8 cellular contexts compared by ENCODE assay signal in genomic region chr1:206496131-206496793, GRCh38. TPM values are rescaled to one million over a fixed set of nuclear protein-coding genes. Genes with fewer than 3 reads are reported as not detected.
A peak's percentile ranks its signal among the peaks of the same experiment; 100 is the strongest.
DNase-seq lines count a peak whose midpoint lies in the region; ATAC-seq and TF ChIP-seq lines count a peak whose summit lies in the region.

No MANE protein-coding gene starts in this region.

- no peak for TF ChIP-seq POLR2A in adrenal gland (IDR thresholded peaks at IDR 0.05)

- H3K9ac ChIP-seq in BLaER1 treated with 17β-estradiol and CSF1 and Interleukin-3, amounts not matched to agents 10 nM and 100 nM = peak overlapping the region in 10 of 11 experiments; percentile 3 to 57 (median 30); a peak in 13 of 22 replicates

- 30 to 54% (median 42%) methylated on average over 5 to 6 of the region's 6 CpGs for WGBS in adrenal gland, 4 donors

- H3K4me1 ChIP-seq in BLaER1 treated with 17β-estradiol and CSF1 and Interleukin-3, amounts not matched to agents 10 nM and 100 nM = peaks cover 72 to 91% (median 82%) of the 10 kb centered on the region in 10 experiments
- H3K4me1 ChIP-seq in adrenal gland (replicated peaks in 1 of 2) (peaks cover 19 to 31% of the 10 kb centered on the region in 2 donors), foreskin keratinocyte (no peaks in the 10 kb centered on the region)

- H3K4me2 ChIP-seq in BLaER1 treated with 17β-estradiol and CSF1 and Interleukin-3, amounts not matched to agents 10 nM and 100 nM = peak overlapping the region; percentile 79 to 98 (median 95)

- peak overlapping the region in 6 of 10 experiments; percentile 5 to 42 (median 24); a peak in 9 of 20 replicates for H3K4me3 ChIP-seq in BLaER1 treated with 17β-estradiol and CSF1 and Interleukin-3, amounts not matched to agents 10 nM and 100 nM
- no peak overlapping the region for H3K4me3 ChIP-seq in adrenal gland

- peaks cover 0 to 85% (median 62%) of the 10 kb centered on the region in 11 experiments; a peak in 19 of 22 replicates for H3K36me3 ChIP-seq in BLaER1 treated with 17β-estradiol and CSF1 and Interleukin-3, amounts not matched to agents 10 nM and 100 nM
- H3K36me3 ChIP-seq in adrenal gland (replicated peaks in 1 of 2) = peaks cover 0 to 4% of the 10 kb centered on the region in 2 donors

- TF ChIP-seq CTCF in adrenal gland (IDR thresholded peaks at IDR 0.05) = no peak
- no peak for TF ChIP-seq CTCF in foreskin keratinocyte (conservative IDR thresholded peaks at IDR 0.05)

- no peaks in the 10 kb centered on the region for H3K9me3 ChIP-seq in BLaER1 treated with 17β-estradiol and CSF1 and Interleukin-3, amounts not matched to agents 10 nM and 100 nM (replicated peaks in 1 of 11)
- H3K9me3 ChIP-seq in adrenal gland (replicated peaks in 1 of 3) = no peaks in the 10 kb centered on the region

- no peaks in the 10 kb centered on the region for H3K27me3 ChIP-seq in BLaER1 treated with 17β-estradiol and CSF1 and Interleukin-3, amounts not matched to agents 10 nM and 100 nM
- H3K27me3 ChIP-seq in adrenal gland (no peaks in the 10 kb centered on the region), foreskin keratinocyte (no peaks in the 10 kb centered on the region)

- peak overlapping the region in 10 of 11 experiments; percentile 24 to 61 (median 42); a peak in 18 of 22 replicates for H3K27ac ChIP-seq in BLaER1 treated with 17β-estradiol and CSF1 and Interleukin-3, amounts not matched to agents 10 nM and 100 nM
- H3K27ac ChIP-seq in adrenal gland = peak overlapping the region in 4 of 5 donors; percentile 26 to 64 (median 46)
- no peak overlapping the region for H3K27ac ChIP-seq in foreskin keratinocyte

- intact Hi-C loops in adrenal gland (cut with DNase I) = loop anchor here in 1 of 2 donors (10.0 kb wide), 1 partner anchor 419 kb away; no protein-coding TSS in a partner anchor

- ATAC-seq in GM18502 (IDR thresholded peaks at IDR 0.05; ENCODE audit: poor library complexity, unreplicated experiment) = peak; percentile 71
- ATAC-seq in HG03095 (IDR thresholded peaks at IDR 0.05; ENCODE audit: unreplicated experiment) = peak; percentile 65
- ATAC-seq in activated CD4-positive, CD25-positive, alpha-beta regulatory T cell treated with anti-CD3 and anti-CD28 coated beads, Interleukin-2, amount 50 U/mL, for 24 hours = no peak
- ATAC-seq in foreskin keratinocyte = no peak

- DNase-seq in adrenal gland (peak in 5 of 7 donors; percentile 58 to 69 (median 61)), midbrain (lab: John Stamatoyannopoulos, UW) (no peak), foreskin keratinocyte (no peak), NCI-H1417 treated with DMSO at 0.1 percent for 48 hours (lab: John Stamatoyannopoulos, UW) (no peak)

- H4K20me1 ChIP-seq in BLaER1 treated with 17β-estradiol and CSF1 and Interleukin-3, amounts not matched to agents 10 nM and 100 nM = peaks cover 0 to 96% (median 48%) of the 10 kb centered on the region in 11 experiments; a peak in 17 of 22 replicates

RNA-seq across cellular contexts. Expression of gene RASSF5, which starts 11.1 kb away (rescaled TPM):
- total RNA-seq in adrenal gland = 10 to 100 TPM; 22.8 to 57.9 (median 38.7) TPM
- 10 to 100 TPM in 2 of 3 donors, 1 to 10 TPM in 1; 9.3 to 25.2 (median 10.4) TPM for polyA plus RNA-seq in adrenal gland
- total RNA-seq in foreskin keratinocyte = 2.4 and 2.8 TPM in 2 replicates
- 1.4 and 1.8 TPM in 2 replicates for polyA plus RNA-seq in foreskin keratinocyte

RNA-seq across cellular contexts. Expression of gene IKBKE, which starts 26.0 kb away (rescaled TPM):
- 10 to 100 TPM in 1 of 8 donors, 1 to 10 TPM in 7; 3.6 to 11.1 (median 7.7) TPM for total RNA-seq in adrenal gland
- 1 to 10 TPM; 2.9 to 5.1 (median 3.5) TPM for polyA plus RNA-seq in adrenal gland
- 14.2 and 15.1 TPM in 2 replicates for total RNA-seq in foreskin keratinocyte
- polyA plus RNA-seq in foreskin keratinocyte = 10.0 and 10.8 TPM in 2 replicates

Comparison
In these comparisons a context has a peak if more than half of its experiments do, and no peak if none do; other contexts are left out.
1. H3K4me3 ChIP-seq: peak in BLaER1 treated with 17β-estradiol and CSF1 and Interleukin-3, amounts not matched to agents 10 nM and 100 nM (6 of 10); none in adrenal gland (0 of 4).
2. ATAC-seq: peak in GM18502 (single experiment) and HG03095 (single experiment); none in activated CD4-positive, CD25-positive, alpha-beta regulatory T cell treated with anti-CD3 and anti-CD28 coated beads, Interleukin-2, amount 50 U/mL, for 24 hours (0 of 2) and foreskin keratinocyte (single experiment).
3. DNase-seq: peak in adrenal gland (5 of 7); none in midbrain (single experiment), foreskin keratinocyte (0 of 2) and NCI-H1417 treated with DMSO at 0.1 percent for 48 hours (single experiment).